Comparison of ENCODE assay signal across 18 cellular contexts in genomic region chr22:28943501-28943879, GRCh38.
DNase-seq lines count a peak whose midpoint lies in the region; ATAC-seq and TF ChIP-seq lines count a peak whose summit lies in the region.
"Had no signal": no experiment of that assay in that cellular context is flagged by ENCODE, and none has a peak within 500 bp of the region (broad histone marks: within the 10 kb centered on the region; RNA-seq: fewer than 3 reads in every experiment).

No MANE protein-coding gene starts in this region.

- peaks cover 2% of the 10 kb centered on the region; the same call in 1 of the 2 replicates for H4K20me1 ChIP-seq in OCI-LY3 (ENCODE audit: insufficient read depth, low read length)
- no peaks in the 10 kb centered on the region for H4K20me1 ChIP-seq in hepatocyte (ENCODE audit: insufficient read depth, poor library complexity, severe bottlenecking)

- H3K4me2 ChIP-seq in OCI-LY3 (ENCODE audit: low read length) (peak overlapping the region; percentile 23), hepatocyte (peak overlapping the region; percentile 49)

- H3K27me3 Mint-ChIP-seq in progenitor cell of endocrine pancreas = no peaks in the 10 kb centered on the region
- peaks cover 29% of the 10 kb centered on the region for H3K27me3 Mint-ChIP-seq in activated T-helper 17 cell treated with anti-CD3 and anti-CD28 coated beads, Interleukin-2, amount 50 U/mL, for 72 hours

- no peak overlapping the region for H3K4me3 Mint-ChIP-seq in progenitor cell of endocrine pancreas (ENCODE audit: low read depth)
- no peak overlapping the region for H3K4me3 Mint-ChIP-seq in activated T-helper 17 cell treated with anti-CD3 and anti-CD28 coated beads, Interleukin-2, amount 50 U/mL, for 72 hours
- H3K4me3 Mint-ChIP-seq: activated naive CD8-positive, alpha-beta T cell treated with anti-CD3 and anti-CD28 coated beads, Interleukin-2, amount 10 ng/mL, durations not matched to agents 7 days and 5 days; natural killer cell treated with Interleukin-12 subunit alpha and Interleukin-12 subunit beta and Interleukin-15 and Interleukin-18, amount 100 ng/mL, for 72 hours; stimulated activated naive B cell treated with anti-CD40 and anti-IgM and Interleukin-4, amounts not matched to agents 10 μg/mL and 1 μg/mL and 100 μg/mL, for 72 hours had no signal

- in situ Hi-C loops in HAP-1 (cut with MboI; ENCODE audit: low sequenced_read_pairs) = no loop called here

- H3K4me1 Mint-ChIP-seq in progenitor cell of endocrine pancreas (ENCODE audit: low read depth) = peaks cover 22% of the 10 kb centered on the region
- H3K4me1 Mint-ChIP-seq in activated T-helper 17 cell treated with anti-CD3 and anti-CD28 coated beads, Interleukin-2, amount 50 U/mL, for 72 hours = no peaks in the 10 kb centered on the region
- H3K4me1 Mint-ChIP-seq: activated naive CD8-positive, alpha-beta T cell treated with anti-CD3 and anti-CD28 coated beads, Interleukin-2, amount 10 ng/mL, durations not matched to agents 7 days and 5 days had no signal

- H3K9ac ChIP-seq in HUES64 (ENCODE audit: low read depth, low read length) (no peak overlapping the region), OCI-LY3 (ENCODE audit: low read length) (no peak overlapping the region)

- WGBS in HUES64 = 87% methylated on average over 2 of the region's 2 CpGs
- 76% methylated on average over 2 of the region's 2 CpGs for WGBS in hepatocyte (ENCODE audit: low lambda C conversion rate, missing lambda C conversion rate)

- H3K27ac ChIP-seq in HUES64 (ENCODE audit: low read depth, low read length) (peak overlapping the region; percentile 2; the same call in 1 of the 2 replicates), OCI-LY3 (ENCODE audit: low read length) (no peak overlapping the region), hepatocyte (peak overlapping the region; percentile 19)
- H3K27ac ChIP-seq: gastrocnemius medialis had no signal

- H2AFZ ChIP-seq in OCI-LY3 (ENCODE audit: low read depth, low read length) (no peak overlapping the region), hepatocyte (no peak overlapping the region)

- peaks cover 13% of the 10 kb centered on the region for H3K36me3 Mint-ChIP-seq in progenitor cell of endocrine pancreas (ENCODE audit: insufficient read depth)
- H3K36me3 Mint-ChIP-seq in activated T-helper 17 cell treated with anti-CD3 and anti-CD28 coated beads, Interleukin-2, amount 50 U/mL, for 72 hours (ENCODE audit: low read depth) = peaks cover 7% of the 10 kb centered on the region

- H3K4me1 ChIP-seq in HUES64 (ENCODE audit: insufficient read depth, low read length) = peaks cover 50% of the 10 kb centered on the region
- peaks cover 12% of the 10 kb centered on the region for H3K4me1 ChIP-seq in OCI-LY3 (ENCODE audit: low read length)
- peaks cover 14% of the 10 kb centered on the region for H3K4me1 ChIP-seq in hepatocyte (ENCODE audit: insufficient read depth)
- peaks cover 18% of the 10 kb centered on the region for H3K4me1 ChIP-seq in HAP-1

- peak overlapping the region; percentile 86 for H3K27ac Mint-ChIP-seq in progenitor cell of endocrine pancreas
- H3K27ac Mint-ChIP-seq in activated T-helper 17 cell treated with anti-CD3 and anti-CD28 coated beads, Interleukin-2, amount 50 U/mL, for 72 hours = no peak overlapping the region
- H3K27ac Mint-ChIP-seq: activated naive CD8-positive, alpha-beta T cell treated with anti-CD3 and anti-CD28 coated beads, Interleukin-2, amount 10 ng/mL, durations not matched to agents 7 days and 5 days; natural killer cell treated with Interleukin-12 subunit alpha and Interleukin-12 subunit beta and Interleukin-15 and Interleukin-18, amount 100 ng/mL, for 72 hours; stimulated activated naive B cell treated with anti-CD40 and anti-IgM and Interleukin-4, amounts not matched to agents 10 μg/mL and 1 μg/mL and 100 μg/mL, for 72 hours had no signal

- H3K4me3 ChIP-seq in HUES64 (ENCODE audit: low read length) (no peak overlapping the region), OCI-LY3 (ENCODE audit: low read length) (no peak overlapping the region), hepatocyte (no peak overlapping the region), HAP-1 (no peak overlapping the region)
- H3K4me3 ChIP-seq: gastrocnemius medialis, uterus had no signal

- no peaks in the 10 kb centered on the region for H3K27me3 ChIP-seq in HUES64 (ENCODE audit: insufficient read depth, low read length)
- H3K27me3 ChIP-seq in OCI-LY3 (ENCODE audit: low read depth, low read length) = no peaks in the 10 kb centered on the region
- H3K27me3 ChIP-seq in hepatocyte = no peaks in the 10 kb centered on the region
- H3K27me3 ChIP-seq in HAP-1 (ENCODE audit: low read depth) = no peaks in the 10 kb centered on the region
- H3K27me3 ChIP-seq: gastrocnemius medialis, uterus had no signal

- H3K9me2 ChIP-seq in hepatocyte (replicated peaks; ENCODE audit: insufficient read depth) = no peaks in the 10 kb centered on the region

- H3K36me3 ChIP-seq in HUES64 (ENCODE audit: insufficient read depth, low read length) (no peaks in the 10 kb centered on the region), OCI-LY3 (replicated peaks; ENCODE audit: low read depth, low read length) (peaks cover 15% of the 10 kb centered on the region), hepatocyte (replicated peaks; ENCODE audit: insufficient read depth, low read depth) (no peaks in the 10 kb centered on the region), HAP-1 (replicated peaks) (no peaks in the 10 kb centered on the region)
- H3K36me3 ChIP-seq: gastrocnemius medialis, uterus had no signal

- H3K79me2 ChIP-seq in OCI-LY3 (ENCODE audit: low read length) (peaks cover 55% of the 10 kb centered on the region), hepatocyte (peaks cover 81% of the 10 kb centered on the region)

- H3K9me3 Mint-ChIP-seq in progenitor cell of endocrine pancreas (ENCODE audit: low read depth) = peaks cover 17% of the 10 kb centered on the region
- peaks cover 17% of the 10 kb centered on the region for H3K9me3 Mint-ChIP-seq in activated T-helper 17 cell treated with anti-CD3 and anti-CD28 coated beads, Interleukin-2, amount 50 U/mL, for 72 hours

- DNase-seq in hepatocyte (ENCODE audit: low spot score) (no peak), progenitor cell of endocrine pancreas (ENCODE audit: low spot score, unreplicated experiment) (no peak), DMS153 treated with DMSO at 0.1 percent for 48 hours (lab: John Stamatoyannopoulos, UW; ENCODE audit: unreplicated experiment) (no peak), HAP-1 (ENCODE audit: low spot score in 2 of 2) (no peak)
- DNase-seq: activated CD4-positive, CD25-positive, alpha-beta regulatory T cell; activated CD8-positive, alpha-beta memory T cell treated with anti-CD3 and anti-CD28 coated beads, Interleukin-2, amount 50 U/mL, for 48 hours; activated naive CD8-positive, alpha-beta T cell treated with anti-CD3 and anti-CD28 coated beads, Interleukin-2, amount 10 ng/mL, durations not matched to agents 7 days and 5 days; gastrocnemius medialis; GF-D8; GOT3; Karpas-422; NCI-H1930; stimulated activated naive B cell treated with anti-CD40 and anti-IgM and Interleukin-4, amounts not matched to agents 10 μg/mL and 1 μg/mL and 100 μg/mL, for 72 hours had no signal

- TF ChIP-seq CTCF in OCI-LY3 (IDR thresholded peaks at IDR 0.05; ENCODE audit: low read depth, low read length) (no peak), hepatocyte (IDR thresholded peaks at IDR 0.05; ENCODE audit: poor library complexity) (no peak), progenitor cell of endocrine pancreas (IDR thresholded peaks at IDR 0.05; ENCODE audit: unreplicated experiment) (no peak)

- no peak for ATAC-seq in activated T-helper 17 cell treated with anti-CD3 and anti-CD28 coated beads, Interleukin-2, amount 50 U/mL, for 72 hours (replicated peaks)
- ATAC-seq: gastrocnemius medialis; natural killer cell treated with Interleukin-12 subunit alpha and Interleukin-12 subunit beta and Interleukin-15 and Interleukin-18, amount 100 ng/mL, for 72 hours; stimulated activated naive B cell treated with anti-CD40 and anti-IgM and Interleukin-4, amounts not matched to agents 10 μg/mL and 1 μg/mL and 100 μg/mL, for 72 hours had no signal

- H3K9me3 ChIP-seq in HUES64 (ENCODE audit: insufficient read depth, low read depth, low read length) (peaks cover 15% of the 10 kb centered on the region; the same call in 1 of the 2 replicates), OCI-LY3 (ENCODE audit: insufficient read depth, low read length) (peaks cover 15% of the 10 kb centered on the region), hepatocyte (ENCODE audit: low read depth) (no peaks in the 10 kb centered on the region), HAP-1 (no peaks in the 10 kb centered on the region)
- H3K9me3 ChIP-seq: gastrocnemius medialis, uterus had no signal
